ENCODE assay signal across 8 cellular contexts in the genomic region with DNA sequence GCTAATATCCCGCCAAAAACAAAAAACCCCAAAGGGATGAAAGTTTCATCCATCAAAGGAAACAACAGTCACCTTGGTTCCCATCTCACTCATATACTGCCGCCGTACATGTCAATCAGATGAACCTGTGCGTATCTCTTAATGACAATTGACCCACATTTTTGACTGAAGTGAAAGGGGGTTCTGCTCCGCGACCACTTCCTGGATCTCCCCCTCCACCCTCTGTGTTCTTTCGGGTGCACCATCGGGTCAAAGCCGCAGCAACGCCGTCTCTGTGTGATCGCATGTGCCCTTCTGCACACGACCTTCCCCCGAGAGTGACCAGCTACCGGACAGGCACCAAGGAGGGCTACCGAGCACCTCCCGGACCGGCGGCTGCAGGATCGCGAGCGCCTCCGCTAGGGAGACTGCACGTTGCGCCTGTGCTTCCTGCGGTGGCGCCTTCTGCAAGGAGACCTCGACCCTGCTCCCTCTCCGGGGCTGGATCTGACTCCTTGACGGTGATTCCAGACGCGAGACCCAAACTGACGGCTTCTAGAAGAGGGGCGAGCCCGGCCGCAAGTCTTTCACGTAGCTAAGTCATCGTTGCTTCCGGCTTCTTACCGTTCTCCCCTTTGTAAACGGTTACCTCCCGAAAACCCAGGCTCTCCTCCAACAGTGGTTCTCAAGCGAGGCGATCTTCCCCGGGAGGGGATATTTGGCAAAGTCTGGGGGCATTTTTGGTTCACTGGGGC. TPM values are rescaled to one million over a fixed set of nuclear protein-coding genes. Genes with fewer than 3 reads are reported as not detected.
A peak's percentile ranks its signal among the peaks of the same experiment; 100 is the strongest.
DNase-seq lines count a peak whose midpoint lies in the region; ATAC-seq and TF ChIP-seq lines count a peak whose summit lies in the region.
"Not testable (repeated sequence)": the region's sequence is repeated elsewhere in the genome, so short reads cannot be mapped to it uniquely, and the experiment has no call there.

No MANE protein-coding gene starts in this region.

- H3K27me3 Mint-ChIP-seq in activated naive CD8-positive, alpha-beta T cell treated with anti-CD3 and anti-CD28 coated beads, Interleukin-2, amount 10 ng/mL, durations not matched to agents 7 days and 5 days = not testable (repeated sequence)

- not testable (repeated sequence) for H3K4me1 ChIP-seq in mucosa of stomach (ENCODE audit: control insufficient read depth, insufficient read depth, low read length)

- peak; percentile 18 for ATAC-seq in GM21526 (IDR thresholded peaks at IDR 0.05; ENCODE audit: low FRiP score, unreplicated experiment)
- peak; percentile 31 for ATAC-seq in HG03280 (IDR thresholded peaks at IDR 0.05; ENCODE audit: unreplicated experiment)
- ATAC-seq in activated naive CD8-positive, alpha-beta T cell treated with anti-CD3 and anti-CD28 coated beads, Interleukin-2, amount 10 ng/mL, durations not matched to agents 7 days and 5 days (ENCODE audit: low read depth) = peak; percentile 29

- H3K9me3 ChIP-seq in mucosa of stomach (ENCODE audit: control insufficient read depth, low read length) = not testable (repeated sequence)

- H3K4me1 Mint-ChIP-seq in activated naive CD8-positive, alpha-beta T cell treated with anti-CD3 and anti-CD28 coated beads, Interleukin-2, amount 10 ng/mL, durations not matched to agents 7 days and 5 days = not testable (repeated sequence)

- not testable (repeated sequence) for H3K27ac ChIP-seq in C4-2B

- POLR2A ChIA-PET in activated naive CD8-positive, alpha-beta T cell treated with anti-CD3 and anti-CD28 coated beads, Interleukin-2, amount 10 ng/mL, durations not matched to agents 7 days and 5 days (lab: Charles Lee) = not testable (repeated sequence)

- peak; percentile 22 for TF ChIP-seq CTCF in C4-2B (conservative IDR thresholded peaks at IDR 0.05)
- peak; percentile 6 for TF ChIP-seq CTCF in fibroblast of the aortic adventitia (IDR thresholded peaks at IDR 0.05; ENCODE audit: insufficient read depth, low read length)

- peak overlapping the region; percentile 87 for H3K4me3 Mint-ChIP-seq in activated naive CD8-positive, alpha-beta T cell treated with anti-CD3 and anti-CD28 coated beads, Interleukin-2, amount 10 ng/mL, durations not matched to agents 7 days and 5 days

- H3K27me3 ChIP-seq in mucosa of stomach (ENCODE audit: control insufficient read depth, insufficient read depth, low read length) = not testable (repeated sequence)

- not testable (repeated sequence) for H3K36me3 Mint-ChIP-seq in activated naive CD8-positive, alpha-beta T cell treated with anti-CD3 and anti-CD28 coated beads, Interleukin-2, amount 10 ng/mL, durations not matched to agents 7 days and 5 days

- peak overlapping the region; percentile 84 for H3K27ac Mint-ChIP-seq in activated naive CD8-positive, alpha-beta T cell treated with anti-CD3 and anti-CD28 coated beads, Interleukin-2, amount 10 ng/mL, durations not matched to agents 7 days and 5 days

- not testable (repeated sequence) for H3K36me3 ChIP-seq in mucosa of stomach (ENCODE audit: control insufficient read depth, insufficient read depth, low read length)

- TF ChIP-seq POLR2A in Raji (IDR thresholded peaks at IDR 0.05; ENCODE audit: insufficient read depth, low read depth, low read length) = peak; percentile 32; the same call in 1 of the 2 replicates

- peak; percentile 39 for DNase-seq in activated naive CD8-positive, alpha-beta T cell treated with anti-CD3 and anti-CD28 coated beads, Interleukin-2, amount 10 ng/mL, durations not matched to agents 7 days and 5 days
- not testable (repeated sequence) for DNase-seq in fibroblast of the aortic adventitia (ENCODE audit: low read depth)
- peak; percentile 38 for DNase-seq in stimulated activated CD4-positive, alpha-beta T cell treated with anti-CD3 and anti-CD28 coated beads, Interleukin-15, amount 100 ng/mL, for 24 hours

- H3K9ac ChIP-seq in mucosa of stomach (ENCODE audit: low read length) = peak overlapping the region; percentile 43

- not testable (repeated sequence) for H3K9me3 Mint-ChIP-seq in activated naive CD8-positive, alpha-beta T cell treated with anti-CD3 and anti-CD28 coated beads, Interleukin-2, amount 10 ng/mL, durations not matched to agents 7 days and 5 days

- peak overlapping the region; percentile 66 for H3K4me3 ChIP-seq in fibroblast of the aortic adventitia (ENCODE audit: low read depth, low read length)
- not testable (repeated sequence) for H3K4me3 ChIP-seq in mucosa of stomach (ENCODE audit: low read length)

RNA-seq across cellular contexts. Expression of a gene that starts 5.6 kb away (rescaled TPM):
- not detected for total RNA-seq in activated naive CD8-positive, alpha-beta T cell treated with anti-CD3 and anti-CD28 coated beads, Interleukin-2, amount 10 ng/mL, durations not matched to agents 7 days and 5 days
- not detected in 2 replicates for total RNA-seq in fibroblast of the aortic adventitia (ENCODE audit: low replicate concordance)

RNA-seq across cellular contexts. Expression of a gene that starts 19.5 kb away (rescaled TPM):
- total RNA-seq in activated naive CD8-positive, alpha-beta T cell treated with anti-CD3 and anti-CD28 coated beads, Interleukin-2, amount 10 ng/mL, durations not matched to agents 7 days and 5 days = 100 to 1,000 TPM; 292 to 305 TPM
- total RNA-seq in fibroblast of the aortic adventitia (ENCODE audit: low replicate concordance) = 51.2 and 174 TPM in 2 replicates

RNA-seq across cellular contexts. Expression of a gene that starts 34.4 kb away (rescaled TPM):
- 10 to 100 TPM; 50.1 to 52.9 TPM for total RNA-seq in activated naive CD8-positive, alpha-beta T cell treated with anti-CD3 and anti-CD28 coated beads, Interleukin-2, amount 10 ng/mL, durations not matched to agents 7 days and 5 days
- total RNA-seq in fibroblast of the aortic adventitia (ENCODE audit: low replicate concordance) = 44.7 and 227 TPM in 2 replicates
